In genomic region chr1:244864253-244865027, GRCh38 we compare ENCODE assay signal across 1 cellular context.
TF ChIP-seq lines count a peak whose summit lies in the region.

TSS of gene HNRNPU (minus strand) at chr1:244864543. CDS start at chr1:244864307, 236 bp downstream.

TF ChIP-seq in HepG2, 621 proteins besides CTCF, POLR2A, EP300 and RAD21 (continued from another document and continues in another):
- no peak; the same call in 1 of the 2 replicates for TF ChIP-seq E2F5 (CRISPR knock-in tag; conservative IDR thresholded peaks at IDR 0.05)
- TF ChIP-seq ZNF451 (CRISPR knock-in tag; IDR thresholded peaks at IDR 0.05): peak; percentile 71
- TF ChIP-seq TBP (CRISPR knock-in tag; IDR thresholded peaks at IDR 0.05): no peak
- TF ChIP-seq SMAD3 (CRISPR knock-in tag; IDR thresholded peaks at IDR 0.05): peak; percentile 18; the same call in 1 of the 2 replicates
- no peak; the same call in 1 of the 2 replicates for TF ChIP-seq HMG20B (CRISPR knock-in tag; conservative IDR thresholded peaks at IDR 0.05)
- TF ChIP-seq CENPX (CRISPR knock-in tag; IDR thresholded peaks at IDR 0.05): no peak
- TF ChIP-seq JDP2 (CRISPR knock-in tag; IDR thresholded peaks at IDR 0.05; ENCODE audit: borderline replicate concordance): no peak
- TF ChIP-seq HDAC1 (CRISPR knock-in tag; IDR thresholded peaks at IDR 0.05): peak; percentile 91
- TF ChIP-seq ZZZ3 (CRISPR knock-in tag; IDR thresholded peaks at IDR 0.05; ENCODE audit: borderline replicate concordance): 0 out of 2 replicates have a peak, but pooled peaks have one; percentile 41
- no peak; the same call in 1 of the 2 replicates for TF ChIP-seq ONECUT2 (CRISPR knock-in tag; IDR thresholded peaks at IDR 0.05)
- no peak for TF ChIP-seq ZNF292 (CRISPR knock-in tag; IDR thresholded peaks at IDR 0.05; ENCODE audit: borderline replicate concordance, low read depth)
- no peak for TF ChIP-seq ZFYVE20 (CRISPR knock-in tag; IDR thresholded peaks at IDR 0.05; ENCODE audit: borderline replicate concordance, low read depth)
- no peak for TF ChIP-seq ZNF431 (CRISPR knock-in tag; IDR thresholded peaks at IDR 0.05; ENCODE audit: borderline replicate concordance, low read depth)
- TF ChIP-seq ARNT (IDR thresholded peaks at IDR 0.05): no peak
- TF ChIP-seq HNF1B (CRISPR knock-in tag; IDR thresholded peaks at IDR 0.05): no peak; the same call in 1 of the 2 replicates
- TF ChIP-seq RORA (CRISPR knock-in tag; IDR thresholded peaks at IDR 0.05): no peak
- no peak for TF ChIP-seq USF2 (IDR thresholded peaks at IDR 0.05; ENCODE audit: low read depth, low read length)
- peak; percentile 50; the same call in 1 of the 2 replicates for TF ChIP-seq USF2 (CRISPR knock-in tag; IDR thresholded peaks at IDR 0.05; ENCODE audit: borderline replicate concordance)
- TF ChIP-seq ZFP1 (CRISPR knock-in tag; IDR thresholded peaks at IDR 0.05): no peak; the same call in 1 of the 2 replicates
- no peak; the same call in 1 of the 2 replicates for TF ChIP-seq ZNF3 (CRISPR knock-in tag; IDR thresholded peaks at IDR 0.05)
- no peak for TF ChIP-seq SMARCC2 (IDR thresholded peaks at IDR 0.05)
- TF ChIP-seq ZSCAN22 (CRISPR knock-in tag; IDR thresholded peaks at IDR 0.05): no peak
- peak; percentile 48; the same call in 1 of the 2 replicates for TF ChIP-seq ELF1 (CRISPR knock-in tag; IDR thresholded peaks at IDR 0.05)
- peak; percentile 44; the same call in 1 of the 2 replicates for TF ChIP-seq SALL2 (CRISPR knock-in tag; IDR thresholded peaks at IDR 0.05)
- 0 out of 2 replicates have a peak, but pooled peaks have one; percentile 28 for TF ChIP-seq ZBTB21 (CRISPR knock-in tag; IDR thresholded peaks at IDR 0.05)
- no peak for TF ChIP-seq SOX13 (IDR thresholded peaks at IDR 0.05)
- no peak; a peak in 1 of 4 replicates for TF ChIP-seq SOX13 (CRISPR knock-in tag; conservative IDR thresholded peaks at IDR 0.05 in 1 of 2, IDR thresholded peaks at IDR 0.05 in 1 of 2)
- no peak; the same call in 1 of the 2 replicates for TF ChIP-seq ZBTB26 (CRISPR knock-in tag; IDR thresholded peaks at IDR 0.05; ENCODE audit: borderline replicate concordance)
- no peak for TF ChIP-seq AKNA (CRISPR knock-in tag; IDR thresholded peaks at IDR 0.05; ENCODE audit: borderline replicate concordance)
- TF ChIP-seq DPF2 (CRISPR knock-in tag; IDR thresholded peaks at IDR 0.05; ENCODE audit: borderline replicate concordance, low read depth): no peak
- peak; percentile 67 for TF ChIP-seq MIER3 (CRISPR knock-in tag; IDR thresholded peaks at IDR 0.05; ENCODE audit: borderline replicate concordance)
- TF ChIP-seq PHF8 (CRISPR knock-in tag; IDR thresholded peaks at IDR 0.05): peak; percentile 88
- peak; percentile 44 for TF ChIP-seq KLF12 (CRISPR knock-in tag; IDR thresholded peaks at IDR 0.05; ENCODE audit: borderline replicate concordance)
- TF ChIP-seq MED8 (CRISPR knock-in tag; IDR thresholded peaks at IDR 0.05; ENCODE audit: insufficient replicate concordance): no peak
- TF ChIP-seq ZNF775 (CRISPR knock-in tag; IDR thresholded peaks at IDR 0.05; ENCODE audit: borderline replicate concordance): no peak
- TF ChIP-seq MLLT10 (CRISPR knock-in tag; IDR thresholded peaks at IDR 0.05): peak; percentile 47
- TF ChIP-seq ZNF260 (CRISPR knock-in tag; IDR thresholded peaks at IDR 0.05; ENCODE audit: borderline replicate concordance, low read depth): no peak
- TF ChIP-seq ZBTB44 (CRISPR knock-in tag; IDR thresholded peaks at IDR 0.05): no peak; the same call in 1 of the 2 replicates
- TF ChIP-seq SMARCE1 (IDR thresholded peaks at IDR 0.05; ENCODE audit: borderline replicate concordance): no peak
- TF ChIP-seq HES4 (CRISPR knock-in tag; IDR thresholded peaks at IDR 0.05; ENCODE audit: borderline replicate concordance): no peak; the same call in 1 of the 2 replicates
- TF ChIP-seq ARID5B (CRISPR knock-in tag; IDR thresholded peaks at IDR 0.05): no peak; the same call in 1 of the 2 replicates
- peak; percentile 62; the same call in 1 of the 2 replicates for TF ChIP-seq NFATC3 (CRISPR knock-in tag; IDR thresholded peaks at IDR 0.05)
- TF ChIP-seq ZNF274 (CRISPR knock-in tag; IDR thresholded peaks at IDR 0.05): peak; percentile 70; the same call in 1 of the 2 replicates
- no peak; the same call in 1 of the 2 replicates for TF ChIP-seq ZNF230 (CRISPR knock-in tag; IDR thresholded peaks at IDR 0.05)
- no peak for TF ChIP-seq CEBPB (IDR thresholded peaks at IDR 0.05; ENCODE audit: borderline replicate concordance, low read depth, low read length)
- no peak; the same call in 1 of the 2 replicates for TF ChIP-seq KDM5A (IDR thresholded peaks at IDR 0.05; ENCODE audit: borderline replicate concordance, low read length)
- peak; percentile 61 for TF ChIP-seq KLF15 (CRISPR knock-in tag; IDR thresholded peaks at IDR 0.05; ENCODE audit: borderline replicate concordance)
- TF ChIP-seq RFX1 (IDR thresholded peaks at IDR 0.05): no peak
- no peak for TF ChIP-seq ZNF383 (CRISPR knock-in tag; IDR thresholded peaks at IDR 0.05; ENCODE audit: borderline replicate concordance)
- peak; percentile 81 for TF ChIP-seq IKZF4 (CRISPR knock-in tag; IDR thresholded peaks at IDR 0.05; ENCODE audit: borderline replicate concordance, low read depth, not compliant biosample characterization)
- no peak for TF ChIP-seq ZKSCAN5 (CRISPR knock-in tag; IDR thresholded peaks at IDR 0.05)
- no peak for TF ChIP-seq ZNF468 (CRISPR knock-in tag; IDR thresholded peaks at IDR 0.05)
- 0 out of 2 replicates have a peak, but pooled peaks have one; percentile 21 for TF ChIP-seq ZSCAN9 (CRISPR knock-in tag; IDR thresholded peaks at IDR 0.05; ENCODE audit: borderline replicate concordance)
